ENCODE assay signal across 1 cellular context in genomic region chr4:8303485-8304281, GRCh38.
A peak's percentile ranks its signal among the peaks of the same experiment; 100 is the strongest.
TF ChIP-seq lines count a peak whose summit lies in the region.

No MANE protein-coding gene starts in this region.

TF ChIP-seq in K562, 482 proteins besides CTCF, POLR2A, EP300 and RAD21 (continued from another document):
- TF ChIP-seq ARID4B (CRISPR knock-in tag; IDR thresholded peaks at IDR 0.05) = no peak
- no peak for TF ChIP-seq RB1 (IDR thresholded peaks at IDR 0.05; ENCODE audit: low read depth)
- TF ChIP-seq SOX6 (IDR thresholded peaks at IDR 0.05) = peak; percentile 100
- peak; percentile 93 for TF ChIP-seq EHMT2 (IDR thresholded peaks at IDR 0.05)
- no peak for TF ChIP-seq ZNF277 (CRISPR knock-in tag; IDR thresholded peaks at IDR 0.05; ENCODE audit: borderline replicate concordance)
- TF ChIP-seq DIDO1 (tag; IDR thresholded peaks at IDR 0.05; ENCODE audit: low read depth) = peak; percentile 70
- TF ChIP-seq ADNP (tag; IDR thresholded peaks at IDR 0.05) = peak; percentile 72; the same call in 1 of the 2 replicates
- TF ChIP-seq TCF15 (CRISPR knock-in tag; IDR thresholded peaks at IDR 0.05) = no peak
- no peak for TF ChIP-seq RBM22 (IDR thresholded peaks at IDR 0.05; ENCODE audit: low read depth, low read length, poor library complexity, severe bottlenecking)
- TF ChIP-seq NFXL1 (CRISPR knock-in tag; IDR thresholded peaks at IDR 0.05) = 0 out of 2 replicates have a peak, but pooled peaks have one; percentile 15
